Comparison of ENCODE assay signal across 19 cellular contexts in genomic region chr10:133466683-133467275, GRCh38. TPM values are rescaled to one million over a fixed set of nuclear protein-coding genes. Genes with fewer than 3 reads are reported as not detected.
DNase-seq lines count a peak whose midpoint lies in the region; ATAC-seq and TF ChIP-seq lines count a peak whose summit lies in the region.
"Had no signal": no experiment of that assay in that cellular context is flagged by ENCODE, and none has a peak within 500 bp of the region (broad histone marks: within the 10 kb centered on the region; RNA-seq: fewer than 3 reads in every experiment).

No MANE protein-coding gene starts in this region.

- DNase-seq in 8988T (peak; percentile 12), AG20443 (ENCODE audit: low spot score) (peak; percentile 7), RWPE2 (ENCODE audit: low spot score) (peak; percentile 41), mesenteric fat pad (ENCODE audit: low spot score) (peak; percentile 77), hypothalamus (lab: John Stamatoyannopoulos, UW) (no peak), NCI-H187 treated with DMSO at 0.1 percent for 48 hours (lab: John Stamatoyannopoulos, UW) (no peak)
- DNase-seq in stimulated activated CD4-positive, alpha-beta T cell treated with anti-CD3 and anti-CD28 coated beads, Interleukin-2, amount 100 ng/mL, for 48 hours: no peak
- DNase-seq: COR-L47; DMS 273 treated with DMSO at 0.1 percent for 48 hours; KG1; NCI-H1105 treated with DMSO at 0.1 percent for 48 hours; NCI-H1694; NCI-H510A; NCI-H748 treated with DMSO at 0.1 percent for 48 hours; NK-92 treated with Interleukin-12 subunit alpha and Interleukin-12 subunit beta, amount 100 ng/mL, for 24 hours; Right ventricle myocardium superior had no signal

- no peaks in the 10 kb centered on the region for H3K9me3 ChIP-seq in RWPE2 (ENCODE audit: severe bottlenecking)

- no peaks in the 10 kb centered on the region for H3K4me1 ChIP-seq in RWPE2 (ENCODE audit: insufficient read depth, poor library complexity, severe bottlenecking)

- TF ChIP-seq CTCF in RWPE2 (IDR thresholded peaks at IDR 0.05; ENCODE audit: poor library complexity, severe bottlenecking): no peak

- no peak for ATAC-seq in RWPE2 (ENCODE audit: low read depth)
- ATAC-seq: GM23338, HCT116 had no signal

- H3K27me3 ChIP-seq in RWPE2 (ENCODE audit: insufficient read depth, poor library complexity, severe bottlenecking): no peaks in the 10 kb centered on the region

- H3K36me3 ChIP-seq in RWPE2 (ENCODE audit: low read depth): no peaks in the 10 kb centered on the region

- H3K4me3 ChIP-seq in RWPE2 (ENCODE audit: severe bottlenecking): no peak overlapping the region
- H3K4me3 ChIP-seq: GM23338, SK-N-MC had no signal

- no peak overlapping the region for H3K27ac ChIP-seq in RWPE2 (ENCODE audit: poor library complexity, severe bottlenecking)
- H3K27ac ChIP-seq: SK-N-MC had no signal

RNA-seq across cellular contexts. Expression of gene SCART1, which starts 13.0 kb away (rescaled TPM):
- total RNA-seq in mesenteric fat pad: 3.3 TPM

RNA-seq across cellular contexts. Expression of gene SPRN, which starts 42.4 kb away (rescaled TPM):
- total RNA-seq in mesenteric fat pad: not detected
- total RNA-seq: Right ventricle myocardium superior had no signal

Comparison
In these comparisons a context has a peak if more than half of its experiments do, and no peak if none do; other contexts are left out.
1. DNase-seq: peak in 8988T (single experiment), AG20443 (single experiment), RWPE2 (single experiment) and mesenteric fat pad (single experiment); none in hypothalamus (0 of 51), stimulated activated CD4-positive, alpha-beta T cell treated with anti-CD3 and anti-CD28 coated beads, Interleukin-2, amount 100 ng/mL, for 48 hours (0 of 2) and NCI-H187 treated with DMSO at 0.1 percent for 48 hours (single experiment).